8 cellular contexts compared by ENCODE assay signal in genomic region chr2:8676915-8677645, GRCh38. TPM values are rescaled to one million over a fixed set of nuclear protein-coding genes. Genes with fewer than 3 reads are reported as not detected.
A peak's percentile ranks its signal among the peaks of the same experiment; 100 is the strongest.
DNase-seq lines count a peak whose midpoint lies in the region; ATAC-seq and TF ChIP-seq lines count a peak whose summit lies in the region.

No MANE protein-coding gene starts in this region.

- no peaks in the 10 kb centered on the region for H3K79me1 ChIP-seq in mesendoderm (ENCODE audit: low read length)

- no peak overlapping the region for H3K23ac ChIP-seq in mesendoderm (ENCODE audit: low read length)

- peak overlapping the region; percentile 91 for H3K18ac ChIP-seq in mesendoderm (ENCODE audit: low read length)

- H2BK120ac ChIP-seq in mesendoderm (ENCODE audit: low read depth, low read length), result peak overlapping the region; percentile 98

- intact Hi-C loops in uterus (cut with DNase I; ENCODE audit: low total_unique reads), result no loop called here

- ATAC-seq in GM18498 (IDR thresholded peaks at IDR 0.05; ENCODE audit: unreplicated experiment), result no peak

- H2BK15ac ChIP-seq in mesendoderm (replicated peaks; ENCODE audit: low read depth), result peak overlapping the region; percentile 76

- peak; percentile 37 for DNase-seq in MG63
- DNase-seq in chondrocyte (ENCODE audit: low spot score), result no peak
- peak; percentile 81 for DNase-seq in mesendoderm
- no peak for DNase-seq in uterus
- DNase-seq in ureter (ENCODE audit: low spot score), result no peak
- DNase-seq in T-helper 9 cell, result no peak

- H3K4me1 Mint-ChIP-seq in chondrocyte (ENCODE audit: low read depth), result peaks cover 38% of the 10 kb centered on the region

- H3K9ac ChIP-seq in BLaER1 (no peak overlapping the region), mesendoderm (ENCODE audit: low read length) (peak overlapping the region; percentile 82)

- peaks cover 14% of the 10 kb centered on the region for H3K9me3 Mint-ChIP-seq in chondrocyte (ENCODE audit: low read depth)

- H3K4me3 Mint-ChIP-seq in chondrocyte (ENCODE audit: unreplicated experiment), result peak overlapping the region; percentile 67

- peak overlapping the region; percentile 89 for H2BK5ac ChIP-seq in mesendoderm (ENCODE audit: low read length)

- peak overlapping the region; percentile 1 for H4K5ac ChIP-seq in mesendoderm (ENCODE audit: low read length)

- H3K9me3 ChIP-seq in BLaER1, result peaks cover 42% of the 10 kb centered on the region
- H3K9me3 ChIP-seq in MG63, result peaks cover 24% of the 10 kb centered on the region
- no peaks in the 10 kb centered on the region for H3K9me3 ChIP-seq in uterus

- H3K4me1 ChIP-seq in BLaER1 (peaks cover 36% of the 10 kb centered on the region), mesendoderm (ENCODE audit: control insufficient read depth, low read depth, low read length) (peaks cover 8% of the 10 kb centered on the region), uterus (peaks cover 0 to 5% of the 10 kb centered on the region in 2 donors)

- peak overlapping the region; percentile 93 for H3K4me2 ChIP-seq in BLaER1
- peak overlapping the region; percentile 13 for H3K4me2 ChIP-seq in mesendoderm (ENCODE audit: low read length)

- H3K4ac ChIP-seq in mesendoderm (ENCODE audit: low read depth, low read length), result peak overlapping the region; percentile 89

- H3K36me3 ChIP-seq in BLaER1, result no peaks in the 10 kb centered on the region
- H3K36me3 ChIP-seq in MG63, result no peaks in the 10 kb centered on the region
- no peaks in the 10 kb centered on the region for H3K36me3 ChIP-seq in mesendoderm (ENCODE audit: control insufficient read depth, insufficient read depth, low read length)
- no peaks in the 10 kb centered on the region for H3K36me3 ChIP-seq in uterus

- peak overlapping the region; percentile 99 for H4K8ac ChIP-seq in mesendoderm (ENCODE audit: low read depth, low read length)

- no peak for TF ChIP-seq POLR2A in uterus (IDR thresholded peaks at IDR 0.05)

- no peak for TF ChIP-seq CTCF in chondrocyte (IDR thresholded peaks at IDR 0.05)
- no peak for TF ChIP-seq CTCF in uterus (IDR thresholded peaks at IDR 0.05)

- H3K27ac Mint-ChIP-seq in chondrocyte (ENCODE audit: unreplicated experiment), result peak overlapping the region; percentile 12

- H3K36me3 Mint-ChIP-seq in chondrocyte (ENCODE audit: low read depth), result peaks cover 11% of the 10 kb centered on the region

- no peaks in the 10 kb centered on the region for H3K27me3 Mint-ChIP-seq in chondrocyte (ENCODE audit: low read depth)

- H3K4me3 ChIP-seq in BLaER1, result 0 out of 2 replicates have a peak overlapping the region, but pooled peaks have one; percentile 26
- peak overlapping the region; percentile 40 for H3K4me3 ChIP-seq in MG63
- H3K4me3 ChIP-seq in mesendoderm (ENCODE audit: low read length), result no peak overlapping the region
- peak overlapping the region; percentile 35 to 49 for H3K4me3 ChIP-seq in uterus

- peaks cover 73% of the 10 kb centered on the region for H3K27me3 ChIP-seq in BLaER1
- no peaks in the 10 kb centered on the region for H3K27me3 ChIP-seq in MG63
- H3K27me3 ChIP-seq in mesendoderm (ENCODE audit: insufficient read depth, low read length, poor library complexity), result no peaks in the 10 kb centered on the region
- H3K27me3 ChIP-seq in uterus, result no peaks in the 10 kb centered on the region

- no CpG with 5 or more reads among the region's 35 CpGs for WGBS in mesendoderm (ENCODE audit: extremely low coverage, insufficient coverage, low lambda C conversion rate)

- H3K56ac ChIP-seq in mesendoderm (ENCODE audit: low read length), result peak overlapping the region; percentile 89

- H3K79me2 ChIP-seq in mesendoderm (ENCODE audit: control insufficient read depth, insufficient read depth, low read length), result peaks cover 1% of the 10 kb centered on the region

- H3K27ac ChIP-seq in BLaER1 (no peak overlapping the region), mesendoderm (ENCODE audit: low read depth, low read length) (peak overlapping the region; percentile 95), uterus (peak overlapping the region; percentile 91 to 94)

- peaks cover 1% of the 10 kb centered on the region for H4K20me1 ChIP-seq in BLaER1

- no peak overlapping the region for H2AK5ac ChIP-seq in mesendoderm (ENCODE audit: low read length)

RNA-seq across cellular contexts. Expression of gene ID2, which starts 4.8 kb away (rescaled TPM):
- 64.1 and 77.3 TPM in 2 replicates for total RNA-seq in MG63 (2014; rRNA removed; shearing (Covaris generic); ENCODE audit: low replicate concordance)
- total RNA-seq in chondrocyte (23.1 to 50.5 TPM (median 23.2 TPM) in 3 replicates), uterus (100 to 1,000 TPM in 2 of 4 donors, 10 to 100 TPM in 2; 36.9 to 341 (median 176) TPM), ureter (62.3 TPM)
- 96.4 TPM for polyA plus RNA-seq in mesendoderm (2013, experiment 1 of 2)
- polyA plus RNA-seq in mesendoderm (2013, experiment 2 of 2), result 94.7 TPM

Comparison
In these comparisons a context has a peak if more than half of its experiments do, and no peak if none do; other contexts are left out.
1. DNase-seq: peak in MG63 (single experiment) and mesendoderm (single experiment); none in chondrocyte (single experiment), uterus (0 of 2), ureter (single experiment) and T-helper 9 cell (single experiment).